In genomic region chr10:22997102-22997501, GRCh38 we compare ENCODE assay signal across 13 cellular contexts.
DNase-seq lines count a peak whose midpoint lies in the region; ATAC-seq, FAIRE-seq and TF ChIP-seq lines count a peak whose summit lies in the region.
"Had no signal": no experiment of that assay in that cellular context is flagged by ENCODE, and none has a peak within 500 bp of the region (broad histone marks: within the 10 kb centered on the region; RNA-seq: fewer than 3 reads in every experiment).

No MANE protein-coding gene starts in this region.

- H3K27me3 ChIP-seq in H9 (ENCODE audit: insufficient read depth, low read length) (no peaks in the 10 kb centered on the region), endothelial cell of umbilical vein (ENCODE audit: control insufficient read depth in 2 of 2, insufficient read depth in 2 of 2, low read length in 2 of 2) (peaks cover 5 to 38% of the 10 kb centered on the region in 2 experiments)
- H3K27me3 ChIP-seq: pancreas had no signal

- H3K79me2 ChIP-seq in H9 (ENCODE audit: insufficient read depth, low read length) (no peaks in the 10 kb centered on the region), endothelial cell of umbilical vein (ENCODE audit: control insufficient read depth, insufficient read depth, low read length) (no peaks in the 10 kb centered on the region)

- H3K9me3 ChIP-seq in H9 (ENCODE audit: control insufficient read depth, low read depth, low read length) = no peaks in the 10 kb centered on the region
- no peaks in the 10 kb centered on the region for H3K9me3 ChIP-seq in endothelial cell of umbilical vein (replicated peaks; ENCODE audit: control insufficient read depth, insufficient read depth, low read length)
- H3K9me3 ChIP-seq: pancreas had no signal

- H3K9ac ChIP-seq in H9 (ENCODE audit: extremely low read depth, insufficient read length, low read length) = no peak overlapping the region
- no peak overlapping the region for H3K9ac ChIP-seq in endothelial cell of umbilical vein (replicated peaks; ENCODE audit: extremely low read depth, insufficient read depth, low read length)

- no peak overlapping the region for H3K4me3 ChIP-seq in endothelial cell of umbilical vein (replicated peaks in 1 of 3; ENCODE audit: insufficient read depth in 1 of 3, low read depth in 1 of 3, low read length in 3 of 3)
- H3K4me3 ChIP-seq: pancreas had no signal

- no peaks in the 10 kb centered on the region for H3K36me3 ChIP-seq in endothelial cell of umbilical vein (ENCODE audit: control insufficient read depth in 2 of 2, extremely low read depth in 1 of 2, insufficient read depth in 2 of 2, low read length in 2 of 2)
- H3K36me3 ChIP-seq: pancreas had no signal

- H2AFZ ChIP-seq in H9 (ENCODE audit: low read length) (no peak overlapping the region), endothelial cell of umbilical vein (ENCODE audit: low read depth, low read length) (no peak overlapping the region)

- H3K27me3 Mint-ChIP-seq in H9 (ENCODE audit: low read depth) = peaks cover 3% of the 10 kb centered on the region; the same call in 1 of the 2 replicates
- H3K27me3 Mint-ChIP-seq in activated T-helper 17 cell treated with anti-CD3 and anti-CD28 coated beads, Interleukin-2, amount 50 U/mL, for 72 hours = peaks cover 10% of the 10 kb centered on the region

- DNase-seq in H9 (peak; percentile 55), RPMI7951 (ENCODE audit: low read depth) (peak; percentile 36), endothelial cell of umbilical vein (ENCODE audit: low read depth, low spot score) (peak; percentile 7), pons (ENCODE audit: low spot score) (peak; percentile 60), GM12891 (ENCODE audit: insufficient read length, low spot score) (no peak), cerebellum (ENCODE audit: low spot score) (no peak)
- DNase-seq: activated T-cell treated with anti-CD3 and anti-CD28 coated beads, Interleukin-2, amount 50 U/mL, for 4 hours; DMS153; glutamatergic neuron; pancreas; stimulated activated CD4-positive, alpha-beta T cell treated with anti-CD3 and anti-CD28 coated beads, Interleukin-1b, Interleukin-23, amount 100 ng/mL, for 48 hours; stimulated activated naive CD4-positive, alpha-beta T cell had no signal

- TF ChIP-seq POLR2A in endothelial cell of umbilical vein (IDR thresholded peaks at IDR 0.05; ENCODE audit: low read depth, low read length) (no peak), GM12891 (IDR thresholded peaks at IDR 0.05; ENCODE audit: low read depth, low read length) (no peak)

- no peaks in the 10 kb centered on the region for H3K23me2 ChIP-seq in H9 (ENCODE audit: insufficient read length, low read depth, low read length, poor library complexity, severe bottlenecking)

- no peak overlapping the region for H2BK20ac ChIP-seq in H9 (ENCODE audit: low read depth, low read length, poor library complexity, severe bottlenecking)

- peaks cover 4 to 5% of the 10 kb centered on the region in 2 experiments for H3K4me1 Mint-ChIP-seq in H9
- no peaks in the 10 kb centered on the region for H3K4me1 Mint-ChIP-seq in activated T-helper 17 cell treated with anti-CD3 and anti-CD28 coated beads, Interleukin-2, amount 50 U/mL, for 72 hours

- H3K4me2 ChIP-seq in H9 (ENCODE audit: insufficient read depth, insufficient read length, low read length) (no peak overlapping the region), endothelial cell of umbilical vein (ENCODE audit: insufficient read depth, low read length) (no peak overlapping the region)

- no peak overlapping the region for H3K14ac ChIP-seq in H9 (ENCODE audit: insufficient read depth, low read length)

- no peak overlapping the region for H2BK120ac ChIP-seq in H9 (ENCODE audit: low read depth, low read length, poor library complexity, severe bottlenecking)

- WGBS in H9 (ENCODE audit: extremely low coverage, insufficient read length, low lambda C conversion rate) = no CpG with 5 or more reads among the region's 2 CpGs

- H3K23ac ChIP-seq in H9 (ENCODE audit: insufficient read length, low read depth, low read length) = no peak overlapping the region

- H4K8ac ChIP-seq in H9 (replicated peaks; ENCODE audit: insufficient read length, low read depth, low read length) = no peak overlapping the region

- H4K91ac ChIP-seq in H9 (ENCODE audit: insufficient read length, low read depth, low read length) = no peak overlapping the region

- no peak overlapping the region for H3K27ac ChIP-seq in H9 (ENCODE audit: insufficient read length, low read depth, low read length)
- no peak overlapping the region for H3K27ac ChIP-seq in endothelial cell of umbilical vein (ENCODE audit: insufficient read depth, low read depth, low read length)
- H3K27ac ChIP-seq: pancreas had no signal

- no peaks in the 10 kb centered on the region for H3K79me1 ChIP-seq in H9 (ENCODE audit: insufficient read depth, low read depth, low read length, poor library complexity, severe bottlenecking)

- no peak overlapping the region for H3T11ph ChIP-seq in H9 (ENCODE audit: low read length)

- H3K4ac ChIP-seq in H9 (ENCODE audit: low read depth, low read length) = no peak overlapping the region

- CTCF ChIA-PET in endothelial cell of umbilical vein (lab: Charles Lee) = interaction anchor here (1.1 to 1.4 kb wide), 2 partner anchors 8 to 23 kb away, joined by 3 to 8 read pairs; no protein-coding TSS in a partner anchor

- no peak overlapping the region for H2BK15ac ChIP-seq in H9 (ENCODE audit: low read depth, low read length)

- no peaks in the 10 kb centered on the region for H3K9me1 ChIP-seq in endothelial cell of umbilical vein (replicated peaks; ENCODE audit: control insufficient read depth, extremely low read depth, insufficient read depth, low read length)

- H2BK5ac ChIP-seq in H9 (ENCODE audit: insufficient read length, low read length) = no peak overlapping the region

- H3K56ac ChIP-seq in H9 (ENCODE audit: insufficient read length, low read depth, low read length) = no peak overlapping the region

- no peaks in the 10 kb centered on the region for H4K20me1 ChIP-seq in H9 (ENCODE audit: control insufficient read depth, insufficient read depth, insufficient read length)
- no peaks in the 10 kb centered on the region for H4K20me1 ChIP-seq in endothelial cell of umbilical vein (replicated peaks; ENCODE audit: control insufficient read depth, extremely low read depth, insufficient read depth, low read length)

- no peak for TF ChIP-seq CTCF in H9 (conservative IDR thresholded peaks at IDR 0.05)
- no peak for TF ChIP-seq CTCF in endothelial cell of umbilical vein (IDR thresholded peaks at IDR 0.05; ENCODE audit: extremely low read depth in 1 of 2, insufficient read depth in 1 of 2, low read depth in 1 of 2, low read length in 2 of 2)

- H3K27ac Mint-ChIP-seq in H9 = peak overlapping the region in 1 of 3 experiments; percentile 62; a peak in 1 of 7 replicates
- no peak overlapping the region for H3K27ac Mint-ChIP-seq in activated T-helper 17 cell treated with anti-CD3 and anti-CD28 coated beads, Interleukin-2, amount 50 U/mL, for 72 hours

- intact Hi-C loops in endothelial cell of umbilical vein (cut with micrococcal nuclease) = no loop called here

- H3K36me3 Mint-ChIP-seq in H9 (ENCODE audit: insufficient read depth in 1 of 3, low read depth in 3 of 3) = no peaks in the 10 kb centered on the region
- H3K36me3 Mint-ChIP-seq in activated T-helper 17 cell treated with anti-CD3 and anti-CD28 coated beads, Interleukin-2, amount 50 U/mL, for 72 hours (ENCODE audit: low read depth) = no peaks in the 10 kb centered on the region

- ATAC-seq in activated T-helper 17 cell treated with anti-CD3 and anti-CD28 coated beads, Interleukin-2, amount 50 U/mL, for 72 hours (replicated peaks) = no peak
- ATAC-seq: activated T-cell treated with anti-CD3 and anti-CD28 coated beads, Interleukin-2, amount 50 U/mL, for 4 hours had no signal

- H3K4me1 ChIP-seq in H9 (ENCODE audit: insufficient read depth, low read length) (no peaks in the 10 kb centered on the region), endothelial cell of umbilical vein (ENCODE audit: control insufficient read depth, extremely low read depth, insufficient read depth, low read length) (no peaks in the 10 kb centered on the region)
- H3K4me1 ChIP-seq: pancreas had no signal

- H3K18ac ChIP-seq in H9 (ENCODE audit: insufficient read length, low read depth, low read length) = no peak overlapping the region

- H2BK12ac ChIP-seq in H9 (ENCODE audit: insufficient read length, low read depth, low read length) = no peak overlapping the region

- FAIRE-seq in endothelial cell of umbilical vein (lab: Jason Lieb, UNC) (no peak), GM12891 (lab: Jason Lieb, UNC) (no peak)
- FAIRE-seq: pancreas had no signal

- no peaks in the 10 kb centered on the region; a peak in 1 of 5 replicates for H3K9me3 Mint-ChIP-seq in H9
- H3K9me3 Mint-ChIP-seq in activated T-helper 17 cell treated with anti-CD3 and anti-CD28 coated beads, Interleukin-2, amount 50 U/mL, for 72 hours = no peaks in the 10 kb centered on the region
- H3K9me3 Mint-ChIP-seq: activated T-cell treated with anti-CD3 and anti-CD28 coated beads, Interleukin-2, amount 50 U/mL, for 4 hours had no signal

- H4K5ac ChIP-seq in H9 (ENCODE audit: insufficient read length, low read depth, low read length) = no peak overlapping the region

- BruUV-seq in endothelial cell of umbilical vein (replicated peaks; lab: Mats Ljungman, UMichigan) = no TSS peak

- dilution Hi-C loops in endothelial cell of umbilical vein (cut with MboI; ENCODE audit: extremely low pct_ligation_motif_present, low sequenced_read_pairs) = no loop called here

- H3K4me3 Mint-ChIP-seq in H9 = no peak overlapping the region
- H3K4me3 Mint-ChIP-seq in activated T-helper 17 cell treated with anti-CD3 and anti-CD28 coated beads, Interleukin-2, amount 50 U/mL, for 72 hours = no peak overlapping the region
- H3K4me3 Mint-ChIP-seq: activated T-cell treated with anti-CD3 and anti-CD28 coated beads, Interleukin-2, amount 50 U/mL, for 4 hours had no signal

- no peak overlapping the region for H2AK5ac ChIP-seq in H9 (ENCODE audit: insufficient read length, low read length)

- POLR2A ChIA-PET in endothelial cell of umbilical vein (lab: Charles Lee) = no interaction called here

TF ChIP-seq in endothelial cell of umbilical vein, 7 proteins besides CTCF, POLR2A, EP300 and RAD21:
- TF ChIP-seq GATA2 (IDR thresholded peaks at IDR 0.05; ENCODE audit: insufficient read depth, insufficient read length, low read depth, low read length) = no peak
TF ChIP-seq in endothelial cell of umbilical vein: peak in this region for 0.

TF ChIP-seq in GM12891, 5 proteins besides CTCF, POLR2A, EP300 and RAD21:
- TF ChIP-seq POLR2AphosphoS5 (IDR thresholded peaks at IDR 0.05; ENCODE audit: low read depth, low read length) (no peak), POU2F2 (IDR thresholded peaks at IDR 0.05; ENCODE audit: low read depth, low read length) (no peak), PAX5 (IDR thresholded peaks at IDR 0.05; ENCODE audit: insufficient read depth, low read length, severe bottlenecking) (no peak)

Comparison
In these comparisons a context has a peak if more than half of its experiments do, and no peak if none do; other contexts are left out.
1. DNase-seq: peak in H9 (single experiment), RPMI7951 (single experiment), endothelial cell of umbilical vein (single experiment) and pons (single experiment); none in GM12891 (single experiment) and cerebellum (single experiment).